In the genomic region with DNA sequence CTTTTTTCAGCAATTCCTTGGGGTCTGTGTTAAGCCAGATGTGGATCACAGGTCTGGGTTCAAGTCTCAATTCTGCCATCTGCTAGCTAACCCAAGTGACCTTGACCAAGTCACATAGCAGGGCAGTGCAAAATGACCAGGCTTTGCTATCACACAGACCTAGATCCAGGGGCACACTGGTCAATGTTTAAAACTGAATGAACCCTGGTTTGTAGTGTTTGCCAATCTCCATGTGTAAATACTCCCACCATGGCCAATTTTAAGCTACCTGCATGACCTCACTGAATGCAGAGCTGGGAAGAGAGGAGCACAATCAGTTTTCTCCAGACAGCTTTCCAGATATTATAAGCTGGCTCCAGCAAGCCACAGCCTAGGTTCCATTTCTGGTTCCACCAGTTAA, we compare ENCODE assay signal across 1 cellular context.
TF ChIP-seq lines count a peak whose summit lies in the region.

No MANE protein-coding gene starts in this region.

TF ChIP-seq in HepG2, 621 proteins besides CTCF, POLR2A, EP300 and RAD21 (continued from another document and continues in another):
- TF ChIP-seq, protein P1, sequence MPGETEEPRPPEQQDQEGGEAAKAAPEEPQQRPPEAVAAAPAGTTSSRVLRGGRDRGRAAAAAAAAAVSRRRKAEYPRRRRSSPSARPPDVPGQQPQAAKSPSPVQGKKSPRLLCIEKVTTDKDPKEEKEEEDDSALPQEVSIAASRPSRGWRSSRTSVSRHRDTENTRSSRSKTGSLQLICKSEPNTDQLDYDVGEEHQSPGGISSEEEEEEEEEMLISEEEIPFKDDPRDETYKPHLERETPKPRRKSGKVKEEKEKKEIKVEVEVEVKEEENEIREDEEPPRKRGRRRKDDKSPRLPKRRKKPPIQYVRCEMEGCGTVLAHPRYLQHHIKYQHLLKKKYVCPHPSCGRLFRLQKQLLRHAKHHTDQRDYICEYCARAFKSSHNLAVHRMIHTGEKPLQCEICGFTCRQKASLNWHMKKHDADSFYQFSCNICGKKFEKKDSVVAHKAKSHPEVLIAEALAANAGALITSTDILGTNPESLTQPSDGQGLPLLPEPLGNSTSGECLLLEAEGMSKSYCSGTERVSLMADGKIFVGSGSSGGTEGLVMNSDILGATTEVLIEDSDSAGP (CRISPR knock-in tag; IDR thresholded peaks at IDR 0.05; ENCODE audit: borderline replicate concordance) = no peak
- TF ChIP-seq, protein P2, sequence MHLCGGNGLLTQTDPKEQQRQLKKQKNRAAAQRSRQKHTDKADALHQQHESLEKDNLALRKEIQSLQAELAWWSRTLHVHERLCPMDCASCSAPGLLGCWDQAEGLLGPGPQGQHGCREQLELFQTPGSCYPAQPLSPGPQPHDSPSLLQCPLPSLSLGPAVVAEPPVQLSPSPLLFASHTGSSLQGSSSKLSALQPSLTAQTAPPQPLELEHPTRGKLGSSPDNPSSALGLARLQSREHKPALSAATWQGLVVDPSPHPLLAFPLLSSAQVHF (CRISPR knock-in tag; IDR thresholded peaks at IDR 0.05) = no peak
- TF ChIP-seq FOXO1 (CRISPR knock-in tag; IDR thresholded peaks at IDR 0.05) = no peak
- TF ChIP-seq AHDC1 (CRISPR knock-in tag; IDR thresholded peaks at IDR 0.05; ENCODE audit: borderline replicate concordance) = peak; percentile 47; the same call in 1 of the 2 replicates
- TF ChIP-seq, protein P3, sequence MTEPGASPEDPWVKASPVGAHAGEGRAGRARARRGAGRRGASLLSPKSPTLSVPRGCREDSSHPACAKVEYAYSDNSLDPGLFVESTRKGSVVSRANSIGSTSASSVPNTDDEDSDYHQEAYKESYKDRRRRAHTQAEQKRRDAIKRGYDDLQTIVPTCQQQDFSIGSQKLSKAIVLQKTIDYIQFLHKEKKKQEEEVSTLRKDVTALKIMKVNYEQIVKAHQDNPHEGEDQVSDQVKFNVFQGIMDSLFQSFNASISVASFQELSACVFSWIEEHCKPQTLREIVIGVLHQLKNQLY (CRISPR knock-in tag; IDR thresholded peaks at IDR 0.05) = no peak
- no peak; the same call in 1 of the 2 replicates for TF ChIP-seq HMG20A (CRISPR knock-in tag; IDR thresholded peaks at IDR 0.05; ENCODE audit: borderline replicate concordance)
- TF ChIP-seq, protein P4, sequence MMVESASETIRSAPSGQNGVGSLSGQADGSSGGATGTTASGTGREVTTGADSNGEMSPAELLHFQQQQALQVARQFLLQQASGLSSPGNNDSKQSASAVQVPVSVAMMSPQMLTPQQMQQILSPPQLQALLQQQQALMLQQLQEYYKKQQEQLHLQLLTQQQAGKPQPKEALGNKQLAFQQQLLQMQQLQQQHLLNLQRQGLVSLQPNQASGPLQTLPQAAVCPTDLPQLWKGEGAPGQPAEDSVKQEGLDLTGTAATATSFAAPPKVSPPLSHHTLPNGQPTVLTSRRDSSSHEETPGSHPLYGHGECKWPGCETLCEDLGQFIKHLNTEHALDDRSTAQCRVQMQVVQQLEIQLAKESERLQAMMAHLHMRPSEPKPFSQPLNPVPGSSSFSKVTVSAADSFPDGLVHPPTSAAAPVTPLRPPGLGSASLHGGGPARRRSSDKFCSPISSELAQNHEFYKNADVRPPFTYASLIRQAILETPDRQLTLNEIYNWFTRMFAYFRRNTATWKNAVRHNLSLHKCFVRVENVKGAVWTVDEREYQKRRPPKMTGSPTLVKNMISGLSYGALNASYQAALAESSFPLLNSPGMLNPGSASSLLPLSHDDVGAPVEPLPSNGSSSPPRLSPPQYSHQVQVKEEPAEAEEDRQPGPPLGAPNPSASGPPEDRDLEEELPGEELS (CRISPR knock-in tag; IDR thresholded peaks at IDR 0.05) = peak; percentile 39; the same call in 1 of the 2 replicates
- TF ChIP-seq HNRNPH1 (optimal IDR thresholded peaks at IDR 0.05; ENCODE audit: low read depth, low read length) = no peak
- no peak for TF ChIP-seq ZC3H13 (CRISPR knock-in tag; IDR thresholded peaks at IDR 0.05)
- TF ChIP-seq ZFP62 (CRISPR knock-in tag; IDR thresholded peaks at IDR 0.05) = no peak
- TF ChIP-seq ZNF10 (CRISPR knock-in tag; IDR thresholded peaks at IDR 0.05; ENCODE audit: borderline replicate concordance, low read depth) = no peak
- no peak for TF ChIP-seq MBD4 (IDR thresholded peaks at IDR 0.05; ENCODE audit: borderline replicate concordance, low read length)
- TF ChIP-seq, protein P5, sequence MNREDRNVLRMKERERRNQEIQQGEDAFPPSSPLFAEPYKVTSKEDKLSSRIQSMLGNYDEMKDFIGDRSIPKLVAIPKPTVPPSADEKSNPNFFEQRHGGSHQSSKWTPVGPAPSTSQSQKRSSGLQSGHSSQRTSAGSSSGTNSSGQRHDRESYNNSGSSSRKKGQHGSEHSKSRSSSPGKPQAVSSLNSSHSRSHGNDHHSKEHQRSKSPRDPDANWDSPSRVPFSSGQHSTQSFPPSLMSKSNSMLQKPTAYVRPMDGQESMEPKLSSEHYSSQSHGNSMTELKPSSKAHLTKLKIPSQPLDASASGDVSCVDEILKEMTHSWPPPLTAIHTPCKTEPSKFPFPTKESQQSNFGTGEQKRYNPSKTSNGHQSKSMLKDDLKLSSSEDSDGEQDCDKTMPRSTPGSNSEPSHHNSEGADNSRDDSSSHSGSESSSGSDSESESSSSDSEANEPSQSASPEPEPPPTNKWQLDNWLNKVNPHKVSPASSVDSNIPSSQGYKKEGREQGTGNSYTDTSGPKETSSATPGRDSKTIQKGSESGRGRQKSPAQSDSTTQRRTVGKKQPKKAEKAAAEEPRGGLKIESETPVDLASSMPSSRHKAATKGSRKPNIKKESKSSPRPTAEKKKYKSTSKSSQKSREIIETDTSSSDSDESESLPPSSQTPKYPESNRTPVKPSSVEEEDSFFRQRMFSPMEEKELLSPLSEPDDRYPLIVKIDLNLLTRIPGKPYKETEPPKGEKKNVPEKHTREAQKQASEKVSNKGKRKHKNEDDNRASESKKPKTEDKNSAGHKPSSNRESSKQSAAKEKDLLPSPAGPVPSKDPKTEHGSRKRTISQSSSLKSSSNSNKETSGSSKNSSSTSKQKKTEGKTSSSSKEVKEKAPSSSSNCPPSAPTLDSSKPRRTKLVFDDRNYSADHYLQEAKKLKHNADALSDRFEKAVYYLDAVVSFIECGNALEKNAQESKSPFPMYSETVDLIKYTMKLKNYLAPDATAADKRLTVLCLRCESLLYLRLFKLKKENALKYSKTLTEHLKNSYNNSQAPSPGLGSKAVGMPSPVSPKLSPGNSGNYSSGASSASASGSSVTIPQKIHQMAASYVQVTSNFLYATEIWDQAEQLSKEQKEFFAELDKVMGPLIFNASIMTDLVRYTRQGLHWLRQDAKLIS (CRISPR knock-in tag; IDR thresholded peaks at IDR 0.05) = no peak
- no peak for TF ChIP-seq ZNF746 (CRISPR knock-in tag; IDR thresholded peaks at IDR 0.05)
- no peak for TF ChIP-seq ZNF430 (CRISPR knock-in tag; IDR thresholded peaks at IDR 0.05)
- TF ChIP-seq, protein P6, sequence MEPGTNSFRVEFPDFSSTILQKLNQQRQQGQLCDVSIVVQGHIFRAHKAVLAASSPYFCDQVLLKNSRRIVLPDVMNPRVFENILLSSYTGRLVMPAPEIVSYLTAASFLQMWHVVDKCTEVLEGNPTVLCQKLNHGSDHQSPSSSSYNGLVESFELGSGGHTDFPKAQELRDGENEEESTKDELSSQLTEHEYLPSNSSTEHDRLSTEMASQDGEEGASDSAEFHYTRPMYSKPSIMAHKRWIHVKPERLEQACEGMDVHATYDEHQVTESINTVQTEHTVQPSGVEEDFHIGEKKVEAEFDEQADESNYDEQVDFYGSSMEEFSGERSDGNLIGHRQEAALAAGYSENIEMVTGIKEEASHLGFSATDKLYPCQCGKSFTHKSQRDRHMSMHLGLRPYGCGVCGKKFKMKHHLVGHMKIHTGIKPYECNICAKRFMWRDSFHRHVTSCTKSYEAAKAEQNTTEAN (CRISPR knock-in tag; conservative IDR thresholded peaks at IDR 0.05) = no peak
- no peak for TF ChIP-seq ZNF709 (CRISPR knock-in tag; IDR thresholded peaks at IDR 0.05)
- TF ChIP-seq ZNF329 (CRISPR knock-in tag; IDR thresholded peaks at IDR 0.05; ENCODE audit: low read depth) = no peak
- no peak for TF ChIP-seq POLR2AphosphoS5 (IDR thresholded peaks at IDR 0.05; ENCODE audit: low read depth, low read length)
- no peak for TF ChIP-seq ZNF124 (CRISPR knock-in tag; IDR thresholded peaks at IDR 0.05)
- TF ChIP-seq, protein P7, sequence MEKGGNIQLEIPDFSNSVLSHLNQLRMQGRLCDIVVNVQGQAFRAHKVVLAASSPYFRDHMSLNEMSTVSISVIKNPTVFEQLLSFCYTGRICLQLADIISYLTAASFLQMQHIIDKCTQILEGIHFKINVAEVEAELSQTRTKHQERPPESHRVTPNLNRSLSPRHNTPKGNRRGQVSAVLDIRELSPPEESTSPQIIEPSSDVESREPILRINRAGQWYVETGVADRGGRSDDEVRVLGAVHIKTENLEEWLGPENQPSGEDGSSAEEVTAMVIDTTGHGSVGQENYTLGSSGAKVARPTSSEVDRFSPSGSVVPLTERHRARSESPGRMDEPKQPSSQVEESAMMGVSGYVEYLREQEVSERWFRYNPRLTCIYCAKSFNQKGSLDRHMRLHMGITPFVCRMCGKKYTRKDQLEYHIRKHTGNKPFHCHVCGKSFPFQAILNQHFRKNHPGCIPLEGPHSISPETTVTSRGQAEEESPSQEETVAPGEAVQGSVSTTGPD (CRISPR knock-in tag; IDR thresholded peaks at IDR 0.05) = peak; percentile 62; the same call in 1 of the 2 replicates
- no peak for TF ChIP-seq RFX1 (IDR thresholded peaks at IDR 0.05)
- TF ChIP-seq, protein P8, sequence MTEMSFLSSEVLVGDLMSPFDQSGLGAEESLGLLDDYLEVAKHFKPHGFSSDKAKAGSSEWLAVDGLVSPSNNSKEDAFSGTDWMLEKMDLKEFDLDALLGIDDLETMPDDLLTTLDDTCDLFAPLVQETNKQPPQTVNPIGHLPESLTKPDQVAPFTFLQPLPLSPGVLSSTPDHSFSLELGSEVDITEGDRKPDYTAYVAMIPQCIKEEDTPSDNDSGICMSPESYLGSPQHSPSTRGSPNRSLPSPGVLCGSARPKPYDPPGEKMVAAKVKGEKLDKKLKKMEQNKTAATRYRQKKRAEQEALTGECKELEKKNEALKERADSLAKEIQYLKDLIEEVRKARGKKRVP (CRISPR knock-in tag; IDR thresholded peaks at IDR 0.05) = no peak
- TF ChIP-seq ZNF839 (CRISPR knock-in tag; IDR thresholded peaks at IDR 0.05; ENCODE audit: borderline replicate concordance) = no peak
- no peak for TF ChIP-seq ZNF367 (CRISPR knock-in tag; IDR thresholded peaks at IDR 0.05; ENCODE audit: borderline replicate concordance)
- peak; percentile 29; the same call in 1 of the 2 replicates for TF ChIP-seq HOXA3 (CRISPR knock-in tag; IDR thresholded peaks at IDR 0.05)
- TF ChIP-seq, protein P9, sequence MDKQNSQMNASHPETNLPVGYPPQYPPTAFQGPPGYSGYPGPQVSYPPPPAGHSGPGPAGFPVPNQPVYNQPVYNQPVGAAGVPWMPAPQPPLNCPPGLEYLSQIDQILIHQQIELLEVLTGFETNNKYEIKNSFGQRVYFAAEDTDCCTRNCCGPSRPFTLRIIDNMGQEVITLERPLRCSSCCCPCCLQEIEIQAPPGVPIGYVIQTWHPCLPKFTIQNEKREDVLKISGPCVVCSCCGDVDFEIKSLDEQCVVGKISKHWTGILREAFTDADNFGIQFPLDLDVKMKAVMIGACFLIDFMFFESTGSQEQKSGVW (CRISPR knock-in tag; IDR thresholded peaks at IDR 0.05; ENCODE audit: borderline replicate concordance) = no peak
- TF ChIP-seq SYNCRIP (IDR thresholded peaks at IDR 0.05; ENCODE audit: insufficient read depth, low read depth, low read length) = no peak
- peak; percentile 8; the same call in 1 of the 2 replicates for TF ChIP-seq RXRB (CRISPR knock-in tag; IDR thresholded peaks at IDR 0.05; ENCODE audit: borderline replicate concordance)
- TF ChIP-seq RELA (CRISPR knock-in tag; IDR thresholded peaks at IDR 0.05) = no peak
- TF ChIP-seq ZNF672 (CRISPR knock-in tag; IDR thresholded peaks at IDR 0.05) = no peak
- no peak for TF ChIP-seq NCOA2 (CRISPR knock-in tag; IDR thresholded peaks at IDR 0.05)
- TF ChIP-seq, protein P10, sequence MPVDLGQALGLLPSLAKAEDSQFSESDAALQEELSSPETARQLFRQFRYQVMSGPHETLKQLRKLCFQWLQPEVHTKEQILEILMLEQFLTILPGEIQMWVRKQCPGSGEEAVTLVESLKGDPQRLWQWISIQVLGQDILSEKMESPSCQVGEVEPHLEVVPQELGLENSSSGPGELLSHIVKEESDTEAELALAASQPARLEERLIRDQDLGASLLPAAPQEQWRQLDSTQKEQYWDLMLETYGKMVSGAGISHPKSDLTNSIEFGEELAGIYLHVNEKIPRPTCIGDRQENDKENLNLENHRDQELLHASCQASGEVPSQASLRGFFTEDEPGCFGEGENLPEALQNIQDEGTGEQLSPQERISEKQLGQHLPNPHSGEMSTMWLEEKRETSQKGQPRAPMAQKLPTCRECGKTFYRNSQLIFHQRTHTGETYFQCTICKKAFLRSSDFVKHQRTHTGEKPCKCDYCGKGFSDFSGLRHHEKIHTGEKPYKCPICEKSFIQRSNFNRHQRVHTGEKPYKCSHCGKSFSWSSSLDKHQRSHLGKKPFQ (CRISPR knock-in tag; IDR thresholded peaks at IDR 0.05; ENCODE audit: insufficient replicate concordance) = no peak
- TF ChIP-seq TRIM24 (CRISPR knock-in tag; IDR thresholded peaks at IDR 0.05) = no peak
